Comparison of ENCODE assay signal across 8 cellular contexts in the genomic region with DNA sequence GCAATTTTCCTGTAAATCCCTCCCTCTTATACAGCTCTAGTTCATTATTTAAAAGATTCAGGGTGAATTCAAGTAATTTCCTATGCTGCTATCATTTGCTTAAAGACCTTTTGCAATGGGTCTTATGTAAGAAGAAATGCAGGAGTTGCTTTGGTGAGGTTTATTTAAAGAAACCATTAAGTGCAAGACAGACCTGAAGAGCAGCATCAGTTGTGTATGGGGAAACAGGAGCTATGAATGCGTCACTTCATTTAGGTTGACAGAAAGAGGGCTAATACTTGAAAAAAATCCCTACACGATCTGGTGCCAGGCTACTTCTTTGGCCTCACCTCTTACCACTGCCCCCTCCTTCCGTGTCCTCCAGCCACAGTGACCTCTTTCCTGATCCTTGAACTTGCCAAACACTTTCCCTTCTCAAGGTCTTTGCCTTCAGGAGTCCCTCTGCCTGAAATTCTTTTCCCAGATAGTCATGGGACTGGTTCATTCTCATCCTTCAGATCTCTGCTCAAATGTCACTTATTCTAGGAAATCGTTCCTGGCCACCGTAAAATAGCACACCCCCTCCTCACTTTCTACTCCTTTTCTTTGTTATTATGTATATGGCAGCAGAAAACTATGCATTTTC. TPM values are rescaled to one million over a fixed set of nuclear protein-coding genes. Genes with fewer than 3 reads are reported as not detected.
A peak's percentile ranks its signal among the peaks of the same experiment; 100 is the strongest.
DNase-seq lines count a peak whose midpoint lies in the region; ATAC-seq and TF ChIP-seq lines count a peak whose summit lies in the region.

No MANE protein-coding gene starts in this region.

- H3K27me3 ChIP-seq in right lobe of liver (no peaks in the 10 kb centered on the region), uterus (no peaks in the 10 kb centered on the region)

- H3K9me3 ChIP-seq in right lobe of liver (no peaks in the 10 kb centered on the region), uterus (no peaks in the 10 kb centered on the region)

- H3K4me1 ChIP-seq in right lobe of liver (peaks cover 0 to 15% (median 2%) of the 10 kb centered on the region in 4 donors), uterus (peaks cover 0 to 14% of the 10 kb centered on the region in 2 donors)

- H3K4me3 Mint-ChIP-seq in stimulated activated naive CD8-positive, alpha-beta T cell treated with anti-CD3 and anti-CD28 coated beads, Interleukin-15, Interleukin-2, amounts not matched to agents 100 ng/mL and 50 ng/mL, for 24 hours, result no peak overlapping the region
- peak overlapping the region; percentile 89 for H3K4me3 Mint-ChIP-seq in activated naive CD8-positive, alpha-beta T cell treated with anti-CD3 and anti-CD28 coated beads for 36 hours

- H3K27ac Mint-ChIP-seq in stimulated activated naive CD8-positive, alpha-beta T cell treated with anti-CD3 and anti-CD28 coated beads, Interleukin-15, Interleukin-2, amounts not matched to agents 100 ng/mL and 50 ng/mL, for 24 hours, result peak overlapping the region; percentile 95
- peak overlapping the region; percentile 96 for H3K27ac Mint-ChIP-seq in activated naive CD8-positive, alpha-beta T cell treated with anti-CD3 and anti-CD28 coated beads for 36 hours

- DNase-seq in stimulated activated naive CD8-positive, alpha-beta T cell treated with anti-CD3 and anti-CD28 coated beads, Interleukin-15, Interleukin-2, amounts not matched to agents 100 U/mL and 50 U/mL, for 24 hours, result no peak
- DNase-seq in activated naive CD8-positive, alpha-beta T cell treated with anti-CD3 and anti-CD28 coated beads for 36 hours, result no peak
- DNase-seq in right lobe of liver (no peak), uterus (no peak), lower leg skin (ENCODE audit: low spot score in 2 of 2) (no peak)
- DNase-seq in activated CD8-positive, alpha-beta memory T cell treated with anti-CD3 and anti-CD28 coated beads for 24 hours, result no peak

- H3K4me3 ChIP-seq in right lobe of liver, result peak overlapping the region; percentile 65 to 76 (median 69)
- H3K4me3 ChIP-seq in uterus, result peak overlapping the region; percentile 61 to 80
- no peak overlapping the region for H3K4me3 ChIP-seq in lower leg skin (ENCODE audit: low read depth, poor library complexity, severe bottlenecking)

- WGBS in right lobe of liver (ENCODE audit: insufficient coverage, low coverage, low lambda C conversion rate, missing lambda C conversion rate), result 41% methylated on average over 5 of the region's 5 CpGs
- WGBS in lower leg skin, 2 donors, result 40 to 44% methylated on average over 5 of the region's 5 CpGs

- TF ChIP-seq POLR2A in right lobe of liver (IDR thresholded peaks at IDR 0.05) (no peak), uterus (IDR thresholded peaks at IDR 0.05) (no peak), lower leg skin (IDR thresholded peaks at IDR 0.05) (no peak)

- peaks cover 68% of the 10 kb centered on the region for H3K4me1 Mint-ChIP-seq in stimulated activated naive CD8-positive, alpha-beta T cell treated with anti-CD3 and anti-CD28 coated beads, Interleukin-15, Interleukin-2, amounts not matched to agents 100 ng/mL and 50 ng/mL, for 24 hours (ENCODE audit: low read depth)
- peaks cover 51% of the 10 kb centered on the region for H3K4me1 Mint-ChIP-seq in activated naive CD8-positive, alpha-beta T cell treated with anti-CD3 and anti-CD28 coated beads for 36 hours

- peaks cover 12% of the 10 kb centered on the region for H3K36me3 Mint-ChIP-seq in stimulated activated naive CD8-positive, alpha-beta T cell treated with anti-CD3 and anti-CD28 coated beads, Interleukin-15, Interleukin-2, amounts not matched to agents 100 ng/mL and 50 ng/mL, for 24 hours (ENCODE audit: low read depth)
- H3K36me3 Mint-ChIP-seq in activated naive CD8-positive, alpha-beta T cell treated with anti-CD3 and anti-CD28 coated beads for 36 hours, result peaks cover 13% of the 10 kb centered on the region

- ATAC-seq in stimulated activated naive CD8-positive, alpha-beta T cell treated with anti-CD3 and anti-CD28 coated beads, Interleukin-15, Interleukin-2, amounts not matched to agents 100 U/mL and 50 U/mL, for 24 hours, result no peak
- ATAC-seq in right lobe of liver, result no peak
- no peak for ATAC-seq in HG03280 (IDR thresholded peaks at IDR 0.05; ENCODE audit: unreplicated experiment)

- H3K27me3 Mint-ChIP-seq in stimulated activated naive CD8-positive, alpha-beta T cell treated with anti-CD3 and anti-CD28 coated beads, Interleukin-15, Interleukin-2, amounts not matched to agents 100 ng/mL and 50 ng/mL, for 24 hours, result no peaks in the 10 kb centered on the region
- H3K27me3 Mint-ChIP-seq in activated naive CD8-positive, alpha-beta T cell treated with anti-CD3 and anti-CD28 coated beads for 36 hours, result no peaks in the 10 kb centered on the region

- H3K27ac ChIP-seq in right lobe of liver (peak overlapping the region; percentile 92 to 95 (median 95)), uterus (peak overlapping the region; percentile 99)

- no peaks in the 10 kb centered on the region for H3K36me3 ChIP-seq in right lobe of liver
- H3K36me3 ChIP-seq in uterus, result no peaks in the 10 kb centered on the region

- intact Hi-C loops in right lobe of liver (cut with DNase I), result no loop called here
- intact Hi-C loops in uterus (cut with DNase I; ENCODE audit: low total_unique reads), result no loop called here
- intact Hi-C loops in lower leg skin (cut with DNase I; ENCODE audit: low total_unique reads), result no loop called here

- H3K9me3 Mint-ChIP-seq in stimulated activated naive CD8-positive, alpha-beta T cell treated with anti-CD3 and anti-CD28 coated beads, Interleukin-15, Interleukin-2, amounts not matched to agents 100 ng/mL and 50 ng/mL, for 24 hours, result no peaks in the 10 kb centered on the region
- no peaks in the 10 kb centered on the region for H3K9me3 Mint-ChIP-seq in activated naive CD8-positive, alpha-beta T cell treated with anti-CD3 and anti-CD28 coated beads for 36 hours

- TF ChIP-seq CTCF in right lobe of liver (IDR thresholded peaks at IDR 0.05) (no peak), uterus (IDR thresholded peaks at IDR 0.05) (no peak), lower leg skin (IDR thresholded peaks at IDR 0.05) (no peak)

RNA-seq across cellular contexts. Expression of gene JAK2, which starts 1.4 kb away (rescaled TPM):
- total RNA-seq in activated naive CD8-positive, alpha-beta T cell treated with anti-CD3 and anti-CD28 coated beads for 36 hours, result 10 to 100 TPM; 33.7 to 35.8 TPM
- total RNA-seq in right lobe of liver (1 to 10 TPM; 3.6 to 6.5 (median 4.4) TPM), uterus (10 to 100 TPM; 12.8 to 47.1 (median 26.5) TPM), lower leg skin (10 to 100 TPM; 24.1 to 46.2 (median 34.4) TPM)
